9 cellular contexts compared by ENCODE assay signal in genomic region chr16:1705688-1706385, GRCh38. TPM values are rescaled to one million over a fixed set of nuclear protein-coding genes. Genes with fewer than 3 reads are reported as not detected.
DNase-seq lines count a peak whose midpoint lies in the region; ATAC-seq, FAIRE-seq and TF ChIP-seq lines count a peak whose summit lies in the region.
"Had no signal": no experiment of that assay in that cellular context is flagged by ENCODE, and none has a peak within 500 bp of the region (broad histone marks: within the 10 kb centered on the region; RNA-seq: fewer than 3 reads in every experiment).

TSS of gene MAPK8IP3 (plus strand) at chr16:1706195. CDS start at chr16:1706340, 145 bp downstream.

- peaks cover 14% of the 10 kb centered on the region for H3K36me3 Mint-ChIP-seq in central memory CD8-positive, alpha-beta T cell (ENCODE audit: insufficient read depth)

- in situ Hi-C loops in GM18951 (cut with MboI; ENCODE audit: low sequenced_read_pairs, unreplicated experiment) = no loop called here

- intact Hi-C loops in kidney (cut with DNase I) = no loop called here

- peak within 1 kb of the TSS; percentile 99 for H3K4me3 Mint-ChIP-seq in central memory CD8-positive, alpha-beta T cell

- DNase-seq in AG09319 (ENCODE audit: extremely low read depth, low read depth) (peak; percentile 71), NCI-H2227 treated with DMSO at 0.1 percent for 48 hours (lab: John Stamatoyannopoulos, UW) (peak; percentile 94), kidney (peak; percentile 96)
- DNase-seq in activated CD4-positive, CD25-positive, alpha-beta regulatory T cell treated with anti-CD3 and anti-CD28 coated beads, Interleukin-2, amount 50 U/mL, for 16 hours (ENCODE audit: low read depth, low spot score) = peak; percentile 91
- DNase-seq in central memory CD8-positive, alpha-beta T cell (ENCODE audit: low spot score in 2 of 2) = peak; percentile 95 to 99
- DNase-seq in stimulated activated CD4-positive, alpha-beta T cell treated with anti-CD3 and anti-CD28 coated beads, Interleukin-15, amount 100 ng/mL, for 1 hour (ENCODE audit: low read depth in 1 of 2, low spot score in 1 of 2) = peak; percentile 94 to 96

- peaks cover 0 to under 1% of the 10 kb centered on the region in 2 donors for H3K36me3 ChIP-seq in kidney (ENCODE audit: control insufficient read depth in 1 of 2, insufficient read depth in 2 of 2, low read length in 2 of 2)

- TF ChIP-seq POLR2A in GM18951 (IDR thresholded peaks at IDR 0.05; ENCODE audit: extremely low read depth, insufficient read depth, insufficient read length) = peak; percentile 99

- peak within 1 kb of the TSS; percentile 71 to 93 for H3K9ac ChIP-seq in kidney (ENCODE audit: low read length in 2 of 2)

- TF ChIP-seq CTCF in AG09319 (IDR thresholded peaks at IDR 0.05; ENCODE audit: low read depth, low read length) = peak; percentile 43
- peak; percentile 99 for TF ChIP-seq CTCF in kidney (IDR thresholded peaks at IDR 0.05; ENCODE audit: borderline replicate concordance, extremely low read depth, insufficient read depth)

- H3K9me3 ChIP-seq in kidney (ENCODE audit: control insufficient read depth in 1 of 2, low read length in 2 of 2) = no peaks in the 10 kb centered on the region

- H3K27ac Mint-ChIP-seq in central memory CD8-positive, alpha-beta T cell (ENCODE audit: low read depth) = peak within 1 kb of the TSS; percentile 100

- H3K27me3 Mint-ChIP-seq in central memory CD8-positive, alpha-beta T cell = no peaks in the 10 kb centered on the region

- H3K4me1 Mint-ChIP-seq in central memory CD8-positive, alpha-beta T cell = peaks cover 25% of the 10 kb centered on the region

- peak within 1 kb of the TSS; percentile 86 to 87 for H3K27ac ChIP-seq in kidney (ENCODE audit: low read depth in 2 of 2, low read length in 2 of 2)

- H3K4me1 ChIP-seq in kidney (ENCODE audit: control insufficient read depth in 1 of 2, insufficient read depth in 1 of 2, low read depth in 1 of 2, low read length in 2 of 2) = peaks cover 10 to 11% of the 10 kb centered on the region in 2 donors

- ATAC-seq in HG03175 (IDR thresholded peaks at IDR 0.05; ENCODE audit: unreplicated experiment) = peak; percentile 85
- peak; percentile 82 for ATAC-seq in central memory CD8-positive, alpha-beta T cell (replicated peaks; ENCODE audit: extremely low read depth, poor library complexity, severe bottlenecking)

- H3K9me3 Mint-ChIP-seq in central memory CD8-positive, alpha-beta T cell = no peaks in the 10 kb centered on the region

- no peak for FAIRE-seq in kidney (lab: Jason Lieb, UNC)
- FAIRE-seq: TTC549 had no signal

- H3K4me3 ChIP-seq in kidney (ENCODE audit: low read length in 2 of 2) = peak within 1 kb of the TSS; percentile 79 to 97

RNA-seq across cellular contexts. Expression of gene MAPK8IP3, which starts in this region (rescaled TPM):
- 67.7 TPM for total RNA-seq in kidney
- 10.6 TPM for polyA plus RNA-seq in kidney (ENCODE audit: insufficient read depth, low read depth, low replicate concordance)

Comparison
In these comparisons a context has a peak if more than half of its experiments do, and no peak if none do; other contexts are left out.
1. Peak in every context shown above with its lines: DNase-seq, ATAC-seq, H3K4me3 ChIP-seq and H3K27ac ChIP-seq.